12 cellular contexts compared by ENCODE assay signal in the genomic region with DNA sequence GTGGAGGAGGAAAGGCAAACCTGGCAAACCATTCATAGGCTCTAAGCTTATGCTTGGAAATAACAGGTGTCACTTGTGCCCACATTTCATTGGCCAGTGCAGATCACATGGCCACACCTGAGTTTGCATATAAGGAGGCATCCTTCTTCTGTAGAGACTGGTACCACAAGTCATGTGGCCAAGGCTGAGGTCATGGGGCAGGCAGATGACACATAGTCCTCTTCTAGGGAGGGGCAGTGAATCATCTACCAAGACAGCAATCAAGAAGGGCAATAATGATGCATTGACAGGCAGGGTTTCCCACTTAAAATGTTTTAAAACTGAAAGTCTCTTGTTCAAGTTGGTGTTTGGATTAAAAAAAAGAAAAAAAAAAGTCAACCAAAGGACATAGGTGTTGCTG.
DNase-seq lines count a peak whose midpoint lies in the region; ATAC-seq, FAIRE-seq and TF ChIP-seq lines count a peak whose summit lies in the region.
"Had no signal": no experiment of that assay in that cellular context is flagged by ENCODE, and none has a peak within 500 bp of the region (broad histone marks: within the 10 kb centered on the region; RNA-seq: fewer than 3 reads in every experiment).

No MANE protein-coding gene starts in this region.

- no peaks in the 10 kb centered on the region for H3K27me3 Mint-ChIP-seq in activated CD4-positive, alpha-beta memory T cell treated with anti-CD3 and anti-CD28 coated beads for 36 hours
- H3K27me3 Mint-ChIP-seq: effector memory CD8-positive, alpha-beta T cell had no signal

- no peak for TF ChIP-seq POLR2A in A549 (IDR thresholded peaks at IDR 0.05; ENCODE audit: low read length)

- no peaks in the 10 kb centered on the region for H3K27me3 ChIP-seq in aorta (ENCODE audit: control insufficient read depth in 1 of 2, insufficient read depth in 2 of 2, low read length in 1 of 2)
- H3K27me3 ChIP-seq: adrenal gland had no signal

- no peak for FAIRE-seq in A549 (lab: Jason Lieb, UNC)

- H3K27ac Mint-ChIP-seq in activated CD4-positive, alpha-beta memory T cell treated with anti-CD3 and anti-CD28 coated beads for 36 hours = no peak overlapping the region
- H3K27ac Mint-ChIP-seq: effector memory CD8-positive, alpha-beta T cell had no signal

- H3K4me3 ChIP-seq in A549 = no peak overlapping the region
- no peak overlapping the region for H3K4me3 ChIP-seq in aorta (ENCODE audit: low read length in 2 of 2)
- H3K4me3 ChIP-seq: adrenal gland had no signal

- H3K4me1 ChIP-seq in A549 (peaks cover 7% of the 10 kb centered on the region; the same call in 1 of the 3 replicates), aorta (ENCODE audit: control insufficient read depth in 1 of 2, insufficient read depth in 2 of 2, low read length in 2 of 2) (peaks cover 4 to 6% of the 10 kb centered on the region in 2 donors)

- peaks cover 18% of the 10 kb centered on the region for H3K4me1 Mint-ChIP-seq in activated CD4-positive, alpha-beta memory T cell treated with anti-CD3 and anti-CD28 coated beads for 36 hours (ENCODE audit: low read depth)

- ATAC-seq in A549 = no peak
- ATAC-seq in HG03354 (IDR thresholded peaks at IDR 0.05; ENCODE audit: poor library complexity, severe bottlenecking, unreplicated experiment) = peak; percentile 59
- ATAC-seq in aorta (ENCODE audit: low FRiP score) = no peak
- ATAC-seq: effector memory CD8-positive, alpha-beta T cell; sciatic nerve had no signal

- CTCF ChIA-PET in A549 (lab: Yijun Ruan, JAX) = interaction anchor here (0.6 to 1.1 kb wide), 2 partner anchors 8 to 143 kb away, joined by 3 read pairs; no protein-coding TSS in a partner anchor
- CTCF ChIA-PET in activated CD4-positive, alpha-beta memory T cell treated with anti-CD3 and anti-CD28 coated beads for 36 hours (lab: Charles Lee) = no interaction called here

- H3K9me3 Mint-ChIP-seq in activated CD4-positive, alpha-beta memory T cell treated with anti-CD3 and anti-CD28 coated beads for 36 hours = no peaks in the 10 kb centered on the region
- H3K9me3 Mint-ChIP-seq: effector memory CD8-positive, alpha-beta T cell had no signal

- H3K4me3 Mint-ChIP-seq in activated CD4-positive, alpha-beta memory T cell treated with anti-CD3 and anti-CD28 coated beads for 36 hours = no peak overlapping the region
- H3K4me3 Mint-ChIP-seq: effector memory CD8-positive, alpha-beta T cell had no signal

- intact Hi-C loops in activated CD4-positive, alpha-beta memory T cell treated with anti-CD3 and anti-CD28 coated beads for 36 hours (cut with micrococcal nuclease) = no loop called here
- intact Hi-C loops in aorta (cut with DNase I) = no loop called here
- intact Hi-C loops in posterior cingulate gyrus (cut with DNase I) = no loop called here

- H3K27ac ChIP-seq in A549 = no peak overlapping the region
- H3K27ac ChIP-seq in aorta (ENCODE audit: low read depth in 1 of 2, low read length in 2 of 2) = no peak overlapping the region
- H3K27ac ChIP-seq: adrenal gland had no signal

- TF ChIP-seq CTCF in A549 (IDR thresholded peaks at IDR 0.05) = no peak

- TF ChIP-seq EP300 in A549 (IDR thresholded peaks at IDR 0.05) = no peak

- no peak overlapping the region for H3K4me2 ChIP-seq in A549

- H3K36me3 Mint-ChIP-seq in activated CD4-positive, alpha-beta memory T cell treated with anti-CD3 and anti-CD28 coated beads for 36 hours = peaks cover 39% of the 10 kb centered on the region

- no peak for TF ChIP-seq RAD21 in A549 (conservative IDR thresholded peaks at IDR 0.05 in 1 of 2, IDR thresholded peaks at IDR 0.05 in 1 of 2)

- H3K9me3 ChIP-seq in A549 (no peaks in the 10 kb centered on the region), aorta (ENCODE audit: control insufficient read depth, low read length) (no peaks in the 10 kb centered on the region)
- H3K9me3 ChIP-seq: adrenal gland had no signal

- POLR2A ChIA-PET in A549 (lab: Yijun Ruan, JAX) = no interaction called here
- POLR2A ChIA-PET in activated CD4-positive, alpha-beta memory T cell treated with anti-CD3 and anti-CD28 coated beads for 36 hours (lab: Charles Lee) = interaction anchor here (1.3 kb wide), 1 partner anchor 10 kb away, joined by 6 read pairs; no protein-coding TSS in a partner anchor

- H3K36me3 ChIP-seq in aorta (ENCODE audit: control insufficient read depth in 1 of 2, insufficient read depth in 2 of 2, low read length in 1 of 2) = peaks cover 0 to 6% of the 10 kb centered on the region in 2 donors

- DNase-seq in A549 (ENCODE audit: low read depth in 1 of 2, low spot score in 1 of 2) = no peak
- DNase-seq in activated CD4-positive, alpha-beta memory T cell treated with anti-CD3 and anti-CD28 coated beads for 36 hours = peak; percentile 68
- peak; percentile 11 for DNase-seq in kidney glomerular epithelial cell (lab: John Stamatoyannopoulos, UW)
- DNase-seq in RPMI8226 = no peak
- no peak for DNase-seq in putamen (ENCODE audit: low spot score)
- no peak for DNase-seq in aorta
- DNase-seq in posterior cingulate gyrus = no peak
- DNase-seq: adrenal gland; effector memory CD8-positive, alpha-beta T cell; NCI-H1105 had no signal

TF ChIP-seq in A549, 52 proteins besides CTCF, POLR2A, EP300 and RAD21:
- TF ChIP-seq, protein P1, sequence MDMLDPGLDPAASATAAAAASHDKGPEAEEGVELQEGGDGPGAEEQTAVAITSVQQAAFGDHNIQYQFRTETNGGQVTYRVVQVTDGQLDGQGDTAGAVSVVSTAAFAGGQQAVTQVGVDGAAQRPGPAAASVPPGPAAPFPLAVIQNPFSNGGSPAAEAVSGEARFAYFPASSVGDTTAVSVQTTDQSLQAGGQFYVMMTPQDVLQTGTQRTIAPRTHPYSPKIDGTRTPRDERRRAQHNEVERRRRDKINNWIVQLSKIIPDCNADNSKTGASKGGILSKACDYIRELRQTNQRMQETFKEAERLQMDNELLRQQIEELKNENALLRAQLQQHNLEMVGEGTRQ (IDR thresholded peaks at IDR 0.05) = peak; percentile 79
- no peak for TF ChIP-seq RCOR1 (IDR thresholded peaks at IDR 0.05; ENCODE audit: low read depth, low read length)

Comparison
In these comparisons a context has a peak if more than half of its experiments do, and no peak if none do; other contexts are left out.
1. DNase-seq: peak in activated CD4-positive, alpha-beta memory T cell treated with anti-CD3 and anti-CD28 coated beads for 36 hours (single experiment) and kidney glomerular epithelial cell (single experiment); none in A549 (0 of 2), RPMI8226 (single experiment), putamen (single experiment), aorta (0 of 2) and posterior cingulate gyrus (0 of 10).